ENCODE assay signal across 23 cellular contexts in the genomic region with DNA sequence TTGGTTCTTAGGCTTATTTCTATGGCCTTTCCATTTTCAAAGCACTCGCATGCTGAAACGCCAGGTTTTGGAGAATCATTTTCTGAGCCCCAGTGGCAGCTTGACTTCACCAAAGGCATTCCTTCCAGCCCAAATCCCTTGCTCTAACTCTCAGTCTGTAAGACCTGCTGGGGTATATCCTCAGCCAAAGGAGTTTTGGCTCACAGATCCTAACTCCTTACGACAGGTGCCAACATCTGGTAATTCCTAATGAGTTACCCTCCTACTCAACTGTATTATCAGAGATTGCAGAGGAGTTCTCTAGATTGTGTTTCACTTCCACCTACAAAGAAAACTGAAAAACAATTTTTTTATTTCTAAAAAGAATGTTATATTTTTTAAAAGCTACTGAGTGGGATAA.
DNase-seq lines count a peak whose midpoint lies in the region; ATAC-seq, FAIRE-seq and TF ChIP-seq lines count a peak whose summit lies in the region.
"Had no signal": no experiment of that assay in that cellular context is flagged by ENCODE, and none has a peak within 500 bp of the region (broad histone marks: within the 10 kb centered on the region; RNA-seq: fewer than 3 reads in every experiment).

No MANE protein-coding gene starts in this region.

- H3K4me1 ChIP-seq in GM23338 (ENCODE audit: insufficient read depth) (no peaks in the 10 kb centered on the region), mesenchymal stem cell (ENCODE audit: control insufficient read depth, insufficient read depth, low read depth, low read length) (peaks cover 3% of the 10 kb centered on the region)
- H3K4me1 ChIP-seq: BE2C, BLaER1 had no signal

- H2AK5ac ChIP-seq in mesenchymal stem cell (ENCODE audit: low read length, severe bottlenecking), result peak overlapping the region; percentile 79

- no peak overlapping the region for H2BK5ac ChIP-seq in mesenchymal stem cell (ENCODE audit: low read depth, low read length, poor library complexity, severe bottlenecking)

- H3F3A ChIP-seq in GM23338 (replicated peaks; ENCODE audit: low read depth), result no peaks in the 10 kb centered on the region

- peak; percentile 53 for FAIRE-seq in D721Med (lab: Jason Lieb, UNC)
- FAIRE-seq: A204.1, G401.6, GM12891, GM19239 had no signal

- no peak overlapping the region for H2BK120ac ChIP-seq in mesenchymal stem cell (ENCODE audit: low read depth, low read length)

- in situ Hi-C loops in brain microvascular endothelial cell (cut with HindIII; ENCODE audit: low pct_ligation_motif_present, low sequenced_read_pairs), result no loop called here

- H3K27ac ChIP-seq in GM23338 (ENCODE audit: low read depth) (no peak overlapping the region), mesenchymal stem cell (ENCODE audit: low read length, poor library complexity, severe bottlenecking) (no peak overlapping the region), brain microvascular endothelial cell (no peak overlapping the region)
- H3K27ac ChIP-seq: BLaER1 had no signal

- no peak overlapping the region for H3K9ac ChIP-seq in mesenchymal stem cell (ENCODE audit: low read length)
- H3K9ac ChIP-seq: BLaER1 had no signal

- no peak overlapping the region for H2BK15ac ChIP-seq in mesenchymal stem cell (ENCODE audit: low read depth, poor library complexity, severe bottlenecking)

- WGBS in mesenchymal stem cell, result 98% methylated on average over 2 of the region's 3 CpGs

- no peak overlapping the region for H3K4ac ChIP-seq in mesenchymal stem cell (ENCODE audit: low read depth in 1 of 2, low read length in 2 of 2)

- ATAC-seq in GM23338 (no peak), omental fat pad (ENCODE audit: low FRiP score) (peak; percentile 62)

- H3K27me3 ChIP-seq in GM23338 (ENCODE audit: insufficient read depth) (no peaks in the 10 kb centered on the region), mesenchymal stem cell (ENCODE audit: control insufficient read depth in 1 of 2, insufficient read depth in 1 of 2, low read length in 2 of 2) (no peaks in the 10 kb centered on the region), brain microvascular endothelial cell (replicated peaks) (no peaks in the 10 kb centered on the region)
- H3K27me3 ChIP-seq: BE2C, BLaER1 had no signal

- no peaks in the 10 kb centered on the region for H3K36me3 Mint-ChIP-seq in GM23338 (ENCODE audit: low read depth)
- H3K36me3 Mint-ChIP-seq: CD14-positive monocyte; CD4-positive, alpha-beta memory T cell; CD4-positive, CD25-positive, alpha-beta regulatory T cell; CD8-positive, alpha-beta memory T cell had no signal

- TF ChIP-seq CTCF in D721Med (IDR thresholded peaks at IDR 0.05; ENCODE audit: insufficient read depth, missing control alignments) (no peak), GM23338 (conservative IDR thresholded peaks at IDR 0.05; ENCODE audit: low read depth in 2 of 2) (no peak), omental fat pad (IDR thresholded peaks at IDR 0.05) (no peak), brain microvascular endothelial cell (IDR thresholded peaks at IDR 0.05; ENCODE audit: low read depth, low read length, missing control alignments) (no peak)

- H3K14ac ChIP-seq in mesenchymal stem cell (ENCODE audit: low read length in 2 of 2), result no peak overlapping the region

- no peak overlapping the region for H3K27ac Mint-ChIP-seq in GM23338
- H3K27ac Mint-ChIP-seq: CD14-positive monocyte; CD4-positive, alpha-beta memory T cell; CD4-positive, CD25-positive, alpha-beta regulatory T cell; CD8-positive, alpha-beta memory T cell had no signal

- no peaks in the 10 kb centered on the region for H3K4me1 Mint-ChIP-seq in GM23338
- H3K4me1 Mint-ChIP-seq: CD14-positive monocyte; CD4-positive, alpha-beta memory T cell; CD4-positive, CD25-positive, alpha-beta regulatory T cell; CD8-positive, alpha-beta memory T cell had no signal

- no peak overlapping the region for H4K91ac ChIP-seq in mesenchymal stem cell (ENCODE audit: low read length)

- H2BK12ac ChIP-seq in mesenchymal stem cell (ENCODE audit: low read length in 2 of 2), result peak overlapping the region in 1 of 2 experiments; percentile 25

- no peaks in the 10 kb centered on the region for H3K9me3 Mint-ChIP-seq in GM23338
- H3K9me3 Mint-ChIP-seq: CD8-positive, alpha-beta memory T cell had no signal

- H3K9me2 ChIP-seq in GM23338 (ENCODE audit: insufficient read depth), result no peaks in the 10 kb centered on the region

- H3K79me2 ChIP-seq in GM23338 (replicated peaks; ENCODE audit: insufficient read depth), result no peaks in the 10 kb centered on the region

- H3K4me2 ChIP-seq in GM23338, result no peak overlapping the region
- H3K4me2 ChIP-seq in mesenchymal stem cell (ENCODE audit: low read length, poor library complexity, severe bottlenecking), result no peak overlapping the region
- H3K4me2 ChIP-seq: BLaER1 had no signal

- H2AFZ ChIP-seq in GM23338 (0 out of 2 replicates have a peak overlapping the region, but pooled peaks have one; percentile 32), mesenchymal stem cell (ENCODE audit: low read depth, low read length) (no peak overlapping the region)

- H3K23ac ChIP-seq in mesenchymal stem cell (ENCODE audit: low read length in 2 of 2), result no peak overlapping the region

- H3K4me3 ChIP-seq in GM23338, result no peak overlapping the region
- no peak overlapping the region for H3K4me3 ChIP-seq in mesenchymal stem cell (ENCODE audit: insufficient read depth in 1 of 2, low read depth in 1 of 2, low read length in 2 of 2)
- no peak overlapping the region for H3K4me3 ChIP-seq in brain microvascular endothelial cell (ENCODE audit: low read depth, low read length)
- H3K4me3 ChIP-seq: BLaER1 had no signal

- H4K8ac ChIP-seq in mesenchymal stem cell (ENCODE audit: low read length), result no peak overlapping the region

- H3K18ac ChIP-seq in mesenchymal stem cell (ENCODE audit: low read depth in 1 of 2, low read length in 2 of 2), result no peak overlapping the region

- peaks cover 3% of the 10 kb centered on the region for H3K27me3 Mint-ChIP-seq in GM23338 (ENCODE audit: insufficient read depth, low read depth, poor library complexity)
- H3K27me3 Mint-ChIP-seq: CD4-positive, alpha-beta memory T cell had no signal

- no peaks in the 10 kb centered on the region for H3K9me3 ChIP-seq in mesenchymal stem cell (ENCODE audit: control insufficient read depth, low read length)
- H3K9me3 ChIP-seq: BE2C, BLaER1 had no signal

- DNase-seq in D721Med (ENCODE audit: insufficient read length, low spot score) (no peak), GM23338 (ENCODE audit: low spot score) (no peak), mesenchymal stem cell (no peak), omental fat pad (ENCODE audit: low spot score) (no peak), brain microvascular endothelial cell (no peak), NCI-H510A treated with DMSO at 0.1 percent for 48 hours (lab: John Stamatoyannopoulos, UW) (no peak), NCI-H1930 (lab: John Stamatoyannopoulos, UW) (no peak)
- DNase-seq: 8988T; ACHN; BE2C; C1 segment of cervical spinal cord; CD4-positive, alpha-beta memory T cell; CD4-positive, CD25-positive, alpha-beta regulatory T cell; CD8-positive, alpha-beta memory T cell; COR-L47; DMS79 treated with DMSO at 0.1 percent for 48 hours; GF-D8 had no signal

- H3K79me1 ChIP-seq in mesenchymal stem cell (replicated peaks; ENCODE audit: low read length, poor library complexity, severe bottlenecking), result no peaks in the 10 kb centered on the region

- H4K20me1 ChIP-seq in GM23338 (replicated peaks; ENCODE audit: insufficient read depth), result no peaks in the 10 kb centered on the region
- H4K20me1 ChIP-seq: BLaER1 had no signal

- H3K36me3 ChIP-seq in GM23338 (ENCODE audit: insufficient read depth), result no peaks in the 10 kb centered on the region
- H3K36me3 ChIP-seq in mesenchymal stem cell (ENCODE audit: control insufficient read depth in 1 of 2, insufficient read depth in 2 of 2, low read depth in 1 of 2, low read length in 2 of 2), result no peaks in the 10 kb centered on the region
- no peaks in the 10 kb centered on the region for H3K36me3 ChIP-seq in brain microvascular endothelial cell (replicated peaks)
- H3K36me3 ChIP-seq: BE2C, BLaER1 had no signal

- no peak overlapping the region for H3K4me3 Mint-ChIP-seq in GM23338
- H3K4me3 Mint-ChIP-seq: CD14-positive monocyte; CD4-positive, alpha-beta memory T cell; CD4-positive, CD25-positive, alpha-beta regulatory T cell; CD8-positive, alpha-beta memory T cell had no signal

TF ChIP-seq in GM23338, 12 proteins besides CTCF, POLR2A, EP300 and RAD21 (continues in another document):
- no peak for TF ChIP-seq EZH2 (IDR thresholded peaks at IDR 0.05; ENCODE audit: low read depth, unreplicated experiment)
- no peak for TF ChIP-seq ZNF114 (CRISPR knock-in tag; IDR thresholded peaks at IDR 0.05)
- no peak for TF ChIP-seq NANOG (IDR thresholded peaks at IDR 0.05; ENCODE audit: borderline replicate concordance)
